ENCODE assay signal across 2 cellular contexts in the genomic region with DNA sequence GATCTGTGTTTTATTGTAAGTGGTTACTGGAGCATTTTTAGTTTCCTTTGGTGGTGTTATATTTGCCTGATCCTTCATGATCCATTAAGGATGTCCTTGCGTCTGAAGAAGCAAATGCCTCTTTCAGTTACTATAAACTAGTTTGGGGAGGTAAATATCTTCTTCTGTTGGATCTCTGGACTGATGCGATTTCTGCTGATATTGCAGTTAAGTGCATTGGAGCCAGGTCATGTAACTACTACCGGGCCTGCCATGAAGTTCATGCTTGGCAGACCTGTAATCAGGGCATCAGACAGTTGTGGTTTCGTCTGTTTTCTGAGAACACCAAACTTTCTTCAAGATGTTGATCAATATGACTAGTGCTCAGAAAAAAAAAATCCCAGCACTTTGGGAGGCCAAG.
A peak's percentile ranks its signal among the peaks of the same experiment; 100 is the strongest.
TF ChIP-seq lines count a peak whose summit lies in the region.

No MANE protein-coding gene starts in this region.

TF ChIP-seq in HepG2, 621 proteins besides CTCF, POLR2A, EP300 and RAD21:
- TF ChIP-seq NCOA2 (CRISPR knock-in tag; IDR thresholded peaks at IDR 0.05): no peak
- TF ChIP-seq ZNF350 (CRISPR knock-in tag; IDR thresholded peaks at IDR 0.05; ENCODE audit: borderline replicate concordance, low read depth): no peak
- TF ChIP-seq ZFP90 (CRISPR knock-in tag; IDR thresholded peaks at IDR 0.05; ENCODE audit: borderline replicate concordance): no peak
- TF ChIP-seq MAFK (conservative IDR thresholded peaks at IDR 0.05 in 1 of 2, IDR thresholded peaks at IDR 0.05 in 1 of 2; ENCODE audit: low read length in 2 of 2): peak; percentile 66 to 85
- TF ChIP-seq MAFF (IDR thresholded peaks at IDR 0.05; ENCODE audit: low read depth, low read length): peak; percentile 66

TF ChIP-seq in K562, 482 proteins besides CTCF, POLR2A, EP300 and RAD21:
- TF ChIP-seq MAFG (tag; conservative IDR thresholded peaks at IDR 0.05): 0 out of 2 replicates have a peak, but pooled peaks have one; percentile 16
- peak; percentile 42; the same call in 1 of the 2 replicates for TF ChIP-seq ZNF316 (IDR thresholded peaks at IDR 0.05)
- no peak for TF ChIP-seq RBM34 (IDR thresholded peaks at IDR 0.05; ENCODE audit: borderline replicate concordance, insufficient read depth, low read length)
- TF ChIP-seq KDM5B (IDR thresholded peaks at IDR 0.05; ENCODE audit: insufficient replicate concordance, low read depth, low read length): no peak
- peak; percentile 57; the same call in 1 of the 2 replicates for TF ChIP-seq MAFK (IDR thresholded peaks at IDR 0.05; ENCODE audit: low read length)
